Comparison of ENCODE assay signal across 8 cellular contexts in the genomic region with DNA sequence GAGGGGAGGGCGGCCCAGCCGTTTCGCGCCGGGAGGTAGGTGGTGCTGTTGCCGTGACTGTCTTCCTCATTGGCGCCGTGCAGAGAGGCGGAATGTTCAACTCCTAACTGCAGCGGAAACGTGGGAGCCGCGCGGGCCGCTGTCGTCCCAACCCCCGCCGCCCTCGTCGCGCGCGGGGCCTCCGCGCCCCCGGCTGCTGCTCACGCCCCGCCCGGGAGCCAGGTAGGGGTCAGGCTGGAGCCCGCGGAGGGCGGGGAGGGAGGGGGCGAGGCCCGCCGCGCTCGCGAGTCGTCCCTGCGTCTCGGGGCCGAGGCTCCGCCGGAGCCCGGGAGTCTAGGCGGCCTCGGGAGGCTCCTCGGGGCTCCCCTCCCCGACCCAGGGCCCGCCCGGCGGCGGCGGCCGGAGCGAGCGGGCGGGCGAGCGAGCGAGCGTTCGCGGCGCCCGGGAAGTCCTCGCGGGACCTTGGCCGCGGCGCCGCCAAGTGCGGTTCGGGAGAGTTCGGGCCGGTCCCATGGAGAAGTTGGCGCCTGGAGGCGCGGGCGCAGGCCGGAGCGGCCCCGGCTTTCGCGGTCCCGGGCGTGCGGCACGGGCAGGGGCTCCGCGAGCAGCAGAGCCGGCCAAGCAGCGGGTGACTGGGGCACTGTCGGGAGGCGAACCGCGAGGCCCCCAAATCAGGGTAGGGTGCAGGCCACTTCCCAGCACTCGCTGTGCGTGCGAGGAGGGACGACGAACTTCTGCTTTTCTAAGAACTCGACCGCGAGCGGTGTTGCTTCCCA. TPM values are rescaled to one million over a fixed set of nuclear protein-coding genes. Genes with fewer than 3 reads are reported as not detected.
DNase-seq lines count a peak whose midpoint lies in the region; ATAC-seq, FAIRE-seq and TF ChIP-seq lines count a peak whose summit lies in the region.

Gene MAP3K20 (plus strand): TSS at position 66 of the 776 bp plus-strand sequence. CDS start 15,186 bp downstream, outside the sequence.

- H3K14ac ChIP-seq in neuronal stem cell (ENCODE audit: low read length): peak within 1 kb of the TSS; percentile 97

- no peak within 1 kb of the TSS for H4K91ac ChIP-seq in neuronal stem cell (ENCODE audit: low read depth, low read length, poor library complexity)

- H2AK5ac ChIP-seq in neuronal stem cell (ENCODE audit: low read depth, low read length): no peak within 1 kb of the TSS

- peak; percentile 53 for TF ChIP-seq CTCF in DOHH2 (IDR thresholded peaks at IDR 0.05; ENCODE audit: low read depth, low read length, poor library complexity, severe bottlenecking)
- peak in 5 of 6 experiments; percentile 40 to 71 (median 48) for TF ChIP-seq CTCF in upper lobe of left lung (IDR thresholded peaks at IDR 0.05)

- peak within 1 kb of the TSS; percentile 84 for H2BK15ac ChIP-seq in neuronal stem cell (ENCODE audit: low read length)

- H3K79me1 ChIP-seq in neuronal stem cell (ENCODE audit: low read depth, low read length): no peaks in the 10 kb centered on the region

- no peaks in the 10 kb centered on the region; the same call in 1 of the 2 replicates for H3K9me2 ChIP-seq in DOHH2 (replicated peaks; ENCODE audit: control insufficient read depth, low read length)

- H3K4me2 ChIP-seq in DOHH2 (ENCODE audit: low read length) (peak within 1 kb of the TSS; percentile 93), neuronal stem cell (ENCODE audit: insufficient read depth, low read length, poor library complexity, severe bottlenecking) (peak within 1 kb of the TSS; percentile 84)

- H3K4me1 ChIP-seq in DOHH2 (ENCODE audit: control insufficient read depth, low read length): peaks cover 35% of the 10 kb centered on the region
- peaks cover 2 to 9% of the 10 kb centered on the region in 2 donors for H3K4me1 ChIP-seq in neuronal stem cell (ENCODE audit: control insufficient read depth in 2 of 2, insufficient read depth in 1 of 2, low read depth in 1 of 2, low read length in 2 of 2)
- H3K4me1 ChIP-seq in upper lobe of left lung: peaks cover 9 to 44% (median 15%) of the 10 kb centered on the region in 4 donors

- TF ChIP-seq EP300 in upper lobe of left lung (IDR thresholded peaks at IDR 0.05): no peak

- H3K27ac ChIP-seq in DOHH2 (ENCODE audit: low read depth, low read length) (peak within 1 kb of the TSS; percentile 72), neuronal stem cell (replicated peaks; ENCODE audit: low read length) (peak within 1 kb of the TSS; percentile 13), upper lobe of left lung (peak within 1 kb of the TSS; percentile 88 to 97 (median 94))

- H3K4me3 ChIP-seq in DOHH2 (ENCODE audit: low read length) (peak within 1 kb of the TSS; percentile 84), neuronal stem cell (ENCODE audit: low read length in 2 of 2) (peak within 1 kb of the TSS; percentile 59 to 96), upper lobe of left lung (peak within 1 kb of the TSS; percentile 53 to 82 (median 74))

- no CpG with 5 or more reads among the region's 106 CpGs for WGBS in neuronal stem cell (ENCODE audit: extremely low coverage in 2 of 2, insufficient read length in 2 of 2, insufficient replicate concordance in 1 of 2), 2 donors
- 0% methylated on average over 10 to 27 of the region's 106 CpGs for WGBS in upper lobe of left lung, 2 donors

- H4K20me1 ChIP-seq in DOHH2 (ENCODE audit: control insufficient read depth, insufficient read depth, low read depth, low read length): no peaks in the 10 kb centered on the region

- peak within 1 kb of the TSS; percentile 54 for H2BK5ac ChIP-seq in neuronal stem cell (ENCODE audit: low read length)

- 0 out of 2 replicates have a peak, but pooled peaks cover 4% of the 10 kb centered on the region for H3F3A ChIP-seq in DOHH2 (ENCODE audit: control insufficient read depth, insufficient read depth)

- FAIRE-seq in frontal cortex (lab: Jason Lieb, UNC): no peak

- H3K23ac ChIP-seq in neuronal stem cell (ENCODE audit: low read depth, low read length, poor library complexity): peak within 1 kb of the TSS; percentile 95

- no peak within 1 kb of the TSS for H4K8ac ChIP-seq in neuronal stem cell (ENCODE audit: low read depth, low read length)

- H3K9ac ChIP-seq in neuronal stem cell (ENCODE audit: low read depth, low read length, poor library complexity): peak within 1 kb of the TSS; percentile 94

- H2BK120ac ChIP-seq in neuronal stem cell (ENCODE audit: low read depth, low read length): peak within 1 kb of the TSS; percentile 14

- ATAC-seq in GM21390 (IDR thresholded peaks at IDR 0.05; ENCODE audit: unreplicated experiment) (peak; percentile 59), upper lobe of left lung (ENCODE audit: low FRiP score in 2 of 2) (peak; percentile 88 to 90)

- H2AFZ ChIP-seq in neuronal stem cell (ENCODE audit: low read length): peak within 1 kb of the TSS; percentile 88

- H3K9me3 ChIP-seq in DOHH2 (ENCODE audit: control insufficient read depth, insufficient read depth, low read length): no peaks in the 10 kb centered on the region
- H3K9me3 ChIP-seq in neuronal stem cell (replicated peaks in 1 of 2; ENCODE audit: control insufficient read depth in 2 of 2, insufficient read depth in 1 of 2, low read depth in 1 of 2, low read length in 2 of 2): peaks cover 0 to 4% of the 10 kb centered on the region in 2 donors
- H3K9me3 ChIP-seq in upper lobe of left lung: no peaks in the 10 kb centered on the region

- peaks cover 53% of the 10 kb centered on the region for H3K79me2 ChIP-seq in DOHH2 (ENCODE audit: control insufficient read depth, low read length)

- H3K18ac ChIP-seq in neuronal stem cell (ENCODE audit: low read length): peak within 1 kb of the TSS; percentile 98

- no peaks in the 10 kb centered on the region for H3K27me3 ChIP-seq in DOHH2 (ENCODE audit: control insufficient read depth, low read length)
- peaks cover 0 to 40% (median 0%) of the 10 kb centered on the region in 3 experiments for H3K27me3 ChIP-seq in neuronal stem cell (ENCODE audit: control insufficient read depth in 3 of 3, insufficient read depth in 3 of 3, low read depth in 1 of 3, low read length in 3 of 3)
- no peaks in the 10 kb centered on the region for H3K27me3 ChIP-seq in upper lobe of left lung

- TF ChIP-seq POLR2A in upper lobe of left lung (IDR thresholded peaks at IDR 0.05): peak in 3 of 4 donors; percentile 29 to 76 (median 51)

- H3K4ac ChIP-seq in neuronal stem cell (ENCODE audit: low read length): no peak within 1 kb of the TSS

- H3K36me3 ChIP-seq in DOHH2 (ENCODE audit: control insufficient read depth, low read length) (peaks cover 13% of the 10 kb centered on the region), neuronal stem cell (replicated peaks in 1 of 2; ENCODE audit: control insufficient read depth in 2 of 2, insufficient read depth in 2 of 2, low read length in 2 of 2) (peaks cover 0 to 2% of the 10 kb centered on the region in 2 donors), upper lobe of left lung (no peaks in the 10 kb centered on the region)

- H2BK12ac ChIP-seq in neuronal stem cell (ENCODE audit: low read length): no peak within 1 kb of the TSS

- DNase-seq in HUDEP-2 (lab: John Stamatoyannopoulos, UW; ENCODE audit: unreplicated experiment in 76 of 76): peak in 61 of 76 experiments; percentile 2 to 64 (median 45)
- peak; percentile 20 for DNase-seq in RPMI8226
- peak; percentile 34 for DNase-seq in activated gamma-delta T cell treated with Interleukin-2 at 50 U/mL for 16 hours
- peak; percentile 56 to 66 for DNase-seq in frontal cortex (ENCODE audit: low spot score in 2 of 2)
- peak; percentile 42 for DNase-seq in neuronal stem cell (ENCODE audit: low spot score)
- peak; percentile 82 to 94 for DNase-seq in upper lobe of left lung

RNA-seq across cellular contexts. Expression of gene MAP3K20, which starts in this region (rescaled TPM):
- total RNA-seq in frontal cortex (9.4 TPM), upper lobe of left lung (10 to 100 TPM; 16.3 to 41.7 (median 34.7) TPM)
- polyA plus RNA-seq in neuronal stem cell (2013, experiment 1 of 2): 11.2 TPM
- polyA plus RNA-seq in neuronal stem cell (2013, experiment 2 of 2): 11.8 TPM

Comparison
In these comparisons a context has a peak if more than half of its experiments do, and no peak if none do; other contexts are left out.
1. Peak in every context shown above with its lines: DNase-seq, ATAC-seq, H3K4me3 ChIP-seq and H3K27ac ChIP-seq.
2. H3K27ac ChIP-seq: peak in every context shown above with its lines; median percentile 94 in upper lobe of left lung; 72 in DOHH2; 13 in neuronal stem cell.
3. DNase-seq: peak in every context shown above with its lines; median percentile 88 in upper lobe of left lung; 61 in frontal cortex; 45 in HUDEP-2; 42 in neuronal stem cell; 34 in activated gamma-delta T cell treated with Interleukin-2 at 50 U/mL for 16 hours; 20 in RPMI8226.